8 cellular contexts compared by ENCODE assay signal in genomic region chr7:99374121-99375064, GRCh38. TPM values are rescaled to one million over a fixed set of nuclear protein-coding genes. Genes with fewer than 3 reads are reported as not detected.
A peak's percentile ranks its signal among the peaks of the same experiment; 100 is the strongest.
DNase-seq lines count a peak whose midpoint lies in the region; ATAC-seq, FAIRE-seq and TF ChIP-seq lines count a peak whose summit lies in the region.

Gene ARPC1B (plus strand): TSS chr7:99374730. CDS start chr7:99385715, 10,985 bp downstream.

- in situ Hi-C loops in transverse colon (cut with MboI; ENCODE audit: low pct_ligation_motif_present in 1 of 4, low pct_unique_long_range_greater_than_20kb in 1 of 4, low sequenced_read_pairs in 3 of 4), result no loop called here

- no peak for TF ChIP-seq EP300 in transverse colon (IDR thresholded peaks at IDR 0.05; ENCODE audit: low read depth)

- H3K9me3 ChIP-seq in SK-N-MC (ENCODE audit: low read depth, low read length) (no peaks in the 10 kb centered on the region), parathyroid adenoma (ENCODE audit: control insufficient read depth, low read length) (no peaks in the 10 kb centered on the region), transverse colon (no peaks in the 10 kb centered on the region)

- H3K36me3 Mint-ChIP-seq in activated naive CD4-positive, alpha-beta T cell treated with anti-CD3 and anti-CD28 coated beads for 36 hours (ENCODE audit: low read depth), result peaks cover 17% of the 10 kb centered on the region

- peak within 1 kb of the TSS; percentile 94 for H2AFZ ChIP-seq in parathyroid adenoma

- H3K4me3 ChIP-seq in SK-N-MC (peak within 1 kb of the TSS; percentile 86), parathyroid adenoma (ENCODE audit: low read depth, low read length) (peak within 1 kb of the TSS; percentile 62), transverse colon (peak within 1 kb of the TSS; percentile 61 to 98 (median 84))

- no peaks in the 10 kb centered on the region for H3K27me3 Mint-ChIP-seq in activated naive CD4-positive, alpha-beta T cell treated with anti-CD3 and anti-CD28 coated beads for 36 hours (ENCODE audit: low read depth)

- H3K4me1 ChIP-seq in parathyroid adenoma (peaks cover 5% of the 10 kb centered on the region), transverse colon (peaks cover 0 to 39% (median 31%) of the 10 kb centered on the region in 4 donors)

- H3K9ac ChIP-seq in SK-N-MC (ENCODE audit: insufficient read length) (peak within 1 kb of the TSS; percentile 59), parathyroid adenoma (no peak within 1 kb of the TSS)

- H3K4me3 Mint-ChIP-seq in activated naive CD4-positive, alpha-beta T cell treated with anti-CD3 and anti-CD28 coated beads for 36 hours, result peak within 1 kb of the TSS; percentile 79

- FAIRE-seq in HTR-8/SVneo (lab: Jason Lieb, UNC), result no peak

- H3K36me3 ChIP-seq in SK-N-MC (ENCODE audit: insufficient read depth, low read length) (no peaks in the 10 kb centered on the region), parathyroid adenoma (ENCODE audit: control insufficient read depth, insufficient read depth, low read length) (no peaks in the 10 kb centered on the region), transverse colon (no peaks in the 10 kb centered on the region)

- peak within 1 kb of the TSS; percentile 87 for H3K27ac Mint-ChIP-seq in activated naive CD4-positive, alpha-beta T cell treated with anti-CD3 and anti-CD28 coated beads for 36 hours

- peak; percentile 42 for ATAC-seq in GM21367 (IDR thresholded peaks at IDR 0.05; ENCODE audit: unreplicated experiment)

- peak; percentile 78 for TF ChIP-seq POLR2A in transverse colon (IDR thresholded peaks at IDR 0.05)

- CTCF ChIA-PET in activated naive CD4-positive, alpha-beta T cell treated with anti-CD3 and anti-CD28 coated beads for 36 hours (lab: Charles Lee), result interaction anchor here (1.3 kb wide), 1 partner anchor 9 kb away, joined by 3 read pairs; no protein-coding TSS in a partner anchor

- H3K4me2 ChIP-seq in parathyroid adenoma (ENCODE audit: low read length), result peak within 1 kb of the TSS; percentile 63

- no peak for TF ChIP-seq CTCF in parathyroid adenoma (IDR thresholded peaks at IDR 0.05)
- TF ChIP-seq CTCF in transverse colon (IDR thresholded peaks at IDR 0.05), result no peak

- H3K79me2 ChIP-seq in parathyroid adenoma, result no peaks in the 10 kb centered on the region

- H3K27ac ChIP-seq in SK-N-MC, result no peak within 1 kb of the TSS
- peak within 1 kb of the TSS; percentile 64 for H3K27ac ChIP-seq in parathyroid adenoma
- H3K27ac ChIP-seq in transverse colon, result peak within 1 kb of the TSS; percentile 93 to 96 (median 95)

- WGBS in transverse colon (ENCODE audit: low coverage in 1 of 2), 2 donors, result 0 to 2% methylated on average over 7 to 30 of the region's 94 CpGs

- H3K9me3 Mint-ChIP-seq in activated naive CD4-positive, alpha-beta T cell treated with anti-CD3 and anti-CD28 coated beads for 36 hours, result no peaks in the 10 kb centered on the region

- H3K27me3 ChIP-seq in parathyroid adenoma (ENCODE audit: control insufficient read depth, insufficient read depth, low read length) (no peaks in the 10 kb centered on the region), transverse colon (no peaks in the 10 kb centered on the region)

- DNase-seq in DMS53 (lab: John Stamatoyannopoulos, UW) (peak; percentile 97), HTR-8/SVneo (ENCODE audit: insufficient read length, low spot score) (peak; percentile 72), SK-N-MC (ENCODE audit: low read depth, low spot score) (no peak), glomerular visceral epithelial cell (ENCODE audit: extremely low spot score) (peak; percentile 84), transverse colon (peak; percentile 88)
- peak; percentile 88 for DNase-seq in activated naive CD4-positive, alpha-beta T cell treated with anti-CD3 and anti-CD28 coated beads for 36 hours

- H3K4me1 Mint-ChIP-seq in activated naive CD4-positive, alpha-beta T cell treated with anti-CD3 and anti-CD28 coated beads for 36 hours (ENCODE audit: low read depth), result peaks cover 24% of the 10 kb centered on the region

- intact Hi-C loops in activated naive CD4-positive, alpha-beta T cell treated with anti-CD3 and anti-CD28 coated beads for 36 hours (cut with micrococcal nuclease), result loop anchor here (1.0 to 5.0 kb wide), 3 partner anchors 18 to 332 kb away; partner anchors contain the start of genes BUD31 and PDAP1
- intact Hi-C loops in transverse colon (cut with DNase I; ENCODE audit: low total_unique reads), result no loop called here

RNA-seq across cellular contexts. Expression of gene ARPC1B, which starts in this region (rescaled TPM):
- 100 to 1,000 TPM; 334 to 345 TPM for total RNA-seq in activated naive CD4-positive, alpha-beta T cell treated with anti-CD3 and anti-CD28 coated beads for 36 hours
- total RNA-seq in transverse colon, result 100 to 1,000 TPM; 138 to 346 (median 186) TPM
